ENCODE assay signal across 24 cellular contexts in genomic region chr12:120365675-120366340, GRCh38. TPM values are rescaled to one million over a fixed set of nuclear protein-coding genes. Genes with fewer than 3 reads are reported as not detected.
DNase-seq lines count a peak whose midpoint lies in the region; ATAC-seq and TF ChIP-seq lines count a peak whose summit lies in the region.
"Had no signal": no experiment of that assay in that cellular context is flagged by ENCODE, and none has a peak within 500 bp of the region (broad histone marks: within the 10 kb centered on the region; RNA-seq: fewer than 3 reads in every experiment).

No MANE protein-coding gene starts in this region.

- 25 to 59% (median 34%) methylated on average over 13 of the region's 13 CpGs for WGBS in stomach, 5 donors

- TF ChIP-seq CTCF in mucosa of descending colon (IDR thresholded peaks at IDR 0.05) = no peak
- no peak for TF ChIP-seq CTCF in stomach (IDR thresholded peaks at IDR 0.05)

- peak; percentile 8 for DNase-seq in LHCN-M2 (ENCODE audit: low read depth)
- peak; percentile 40 for DNase-seq in cerebellar cortex (ENCODE audit: low spot score)
- peak; percentile 52 to 73 (median 70) for DNase-seq in mucosa of descending colon
- peak; percentile 82 for DNase-seq in stomach
- DNase-seq in stimulated activated CD4-positive, alpha-beta T cell treated with anti-CD3 and anti-CD28 coated beads, Interleukin-4, amount 100 ng/mL, for 24 hours = no peak
- no peak for DNase-seq in effector CD4-positive, alpha-beta T cell
- no peak for DNase-seq in SKM-1 (lab: John Stamatoyannopoulos, UW; ENCODE audit: unreplicated experiment)
- DNase-seq: activated CD4-positive, alpha-beta T cell treated with anti-CD3 and anti-CD28 coated beads, Interleukin-2, amount 10 ng/mL, durations not matched to agents 7 days and 5 days; activated naive CD8-positive, alpha-beta T cell treated with anti-CD3 and anti-CD28 coated beads, Interleukin-2, amount 50 U/mL, for 24 hours; heart left ventricle; KBM-7; kidney glomerular epithelial cell; naive B cell; NCI-H1417 treated with DMSO at 0.1 percent for 48 hours; NCI-H345; SIG-M5; stimulated activated naive CD8-positive, alpha-beta T cell treated with anti-CD3 and anti-CD28 coated beads, Interleukin-15, Interleukin-2, amounts not matched to agents 100 U/mL and 50 U/mL, for 24 hours; T-helper 9 cell; uterus had no signal

- H3K4me1 ChIP-seq in mucosa of descending colon (ENCODE audit: low read depth) (peaks cover 38% of the 10 kb centered on the region), stomach (peaks cover 56 to 87% (median 76%) of the 10 kb centered on the region in 4 donors)

- no peak for TF ChIP-seq EP300 in stomach (IDR thresholded peaks at IDR 0.05)

- peaks cover 7 to 64% (median 38%) of the 10 kb centered on the region in 3 donors for H3K27me3 ChIP-seq in stomach
- H3K27me3 ChIP-seq: uterus had no signal

- peak; percentile 77 for ATAC-seq in mucosa of descending colon
- ATAC-seq: activated naive CD8-positive, alpha-beta T cell treated with anti-CD3 and anti-CD28 coated beads, Interleukin-2, amount 50 U/mL, for 24 hours; stimulated activated naive CD8-positive, alpha-beta T cell treated with anti-CD3 and anti-CD28 coated beads, Interleukin-15, Interleukin-2, amounts not matched to agents 100 U/mL and 50 U/mL, for 24 hours had no signal

- H3K36me3 ChIP-seq in mucosa of descending colon (ENCODE audit: low read depth) (no peaks in the 10 kb centered on the region), stomach (no peaks in the 10 kb centered on the region)
- H3K36me3 ChIP-seq: heart left ventricle, uterus had no signal

- H3K9me3 ChIP-seq in mucosa of descending colon = no peaks in the 10 kb centered on the region
- no peaks in the 10 kb centered on the region for H3K9me3 ChIP-seq in stomach
- H3K9me3 ChIP-seq: heart left ventricle, uterus had no signal

- no peak for TF ChIP-seq POLR2A in stomach (IDR thresholded peaks at IDR 0.05)

- intact Hi-C loops in mucosa of descending colon (cut with DNase I, micrococcal nuclease) (no loop called here), stomach (cut with DNase I; ENCODE audit: low total_unique reads) (no loop called here)

- H3K4me3 ChIP-seq in mucosa of descending colon (no peak overlapping the region), stomach (no peak overlapping the region)
- H3K4me3 ChIP-seq: coronary artery, heart left ventricle, skin epidermis, uterus had no signal

- H3K27ac ChIP-seq in stomach = peak overlapping the region; percentile 66 to 80 (median 76)
- H3K27ac ChIP-seq: C4-2B, coronary artery, heart left ventricle, skin epidermis had no signal

RNA-seq across cellular contexts. Expression of gene MSI1, which starts 3.2 kb away (rescaled TPM):
- total RNA-seq in LHCN-M2 (2014; rRNA removed) = not detected in 2 replicates
- polyA plus RNA-seq in LHCN-M2 (2012) = not detected
- total RNA-seq in mucosa of descending colon = 1 to 10 TPM; 3.7 to 6.3 (median 3.8) TPM
- total RNA-seq in stomach = 1 to 10 TPM in 1 of 5 donors, under 1 TPM in 2, not detected in 2; 0.58 to 7.1 (median 0.92) TPM
- polyA plus RNA-seq in stomach = 1 to 10 TPM in 2 of 3 donors, under 1 TPM in 1; 0.95 to 3.1 (median 2.3) TPM
- total RNA-seq: activated CD4-positive, alpha-beta T cell treated with anti-CD3 and anti-CD28 coated beads, Interleukin-2, amount 10 ng/mL, durations not matched to agents 7 days and 5 days had no signal

RNA-seq across cellular contexts. Expression of gene PLA2G1B, which starts 38.2 kb away (rescaled TPM):
- not detected in 2 replicates for total RNA-seq in LHCN-M2 (2014; rRNA removed)
- polyA plus RNA-seq in LHCN-M2 (2012) = 0.16 TPM
- total RNA-seq in mucosa of descending colon = not detected
- not detected for total RNA-seq in stomach
- 10 to 100 TPM in 2 of 3 donors, 1 to 10 TPM in 1; 7.0 to 18.5 (median 10.2) TPM for polyA plus RNA-seq in stomach
- total RNA-seq: activated CD4-positive, alpha-beta T cell treated with anti-CD3 and anti-CD28 coated beads, Interleukin-2, amount 10 ng/mL, durations not matched to agents 7 days and 5 days; Daoy; H4; uterus had no signal
- polyA plus RNA-seq: heart left ventricle had no signal

Comparison
In these comparisons a context has a peak if more than half of its experiments do, and no peak if none do; other contexts are left out.
1. DNase-seq: peak in LHCN-M2 (single experiment), cerebellar cortex (single experiment), mucosa of descending colon (3 of 3) and stomach (single experiment); none in stimulated activated CD4-positive, alpha-beta T cell treated with anti-CD3 and anti-CD28 coated beads, Interleukin-4, amount 100 ng/mL, for 24 hours (single experiment), effector CD4-positive, alpha-beta T cell (single experiment) and SKM-1 (single experiment).